In the genomic region with DNA sequence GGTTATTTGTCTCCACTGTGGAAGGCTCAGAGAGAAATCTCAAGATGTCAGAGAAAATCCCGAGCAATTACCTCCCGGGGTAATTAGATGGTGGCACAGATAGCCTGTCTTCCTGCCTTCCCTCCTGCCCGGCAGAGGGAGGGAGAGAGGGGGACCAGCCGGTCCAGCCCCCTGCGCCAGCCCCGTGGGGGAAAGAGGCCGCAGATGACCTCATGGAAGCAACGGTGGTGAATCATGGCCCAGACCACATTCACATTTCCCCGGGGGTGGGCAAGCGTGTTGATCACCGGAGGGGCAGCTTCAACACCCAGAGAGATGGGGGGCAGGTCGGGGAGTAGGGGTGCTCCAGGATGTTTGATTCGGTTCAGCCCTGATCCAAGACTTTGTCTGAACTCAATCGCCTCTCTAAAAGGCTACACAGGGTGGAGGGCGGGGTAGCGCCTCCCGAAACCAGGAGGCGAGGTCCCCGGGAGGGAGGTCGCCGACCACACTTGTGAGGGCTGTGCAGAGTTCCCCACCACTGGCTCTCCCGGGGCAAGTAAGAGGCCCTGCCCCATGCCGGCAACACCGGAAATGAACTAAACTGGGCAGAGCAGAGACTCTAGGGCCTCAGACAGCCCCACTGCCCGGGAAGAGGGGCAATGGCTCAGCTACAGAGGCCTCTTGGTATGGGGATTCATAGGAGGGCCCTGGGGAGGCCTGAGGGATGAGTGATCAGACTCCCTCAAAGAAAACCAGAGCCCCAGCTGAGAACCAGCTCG, we compare ENCODE assay signal across 9 cellular contexts.
DNase-seq lines count a peak whose midpoint lies in the region; TF ChIP-seq lines count a peak whose summit lies in the region.
"Had no signal": no experiment of that assay in that cellular context is flagged by ENCODE, and none has a peak within 500 bp of the region (broad histone marks: within the 10 kb centered on the region; RNA-seq: fewer than 3 reads in every experiment).

No MANE protein-coding gene starts in this region.

- H3K4me1 Mint-ChIP-seq in CD4-positive, alpha-beta memory T cell, result no peaks in the 10 kb centered on the region

- no peak overlapping the region for H3K4me3 Mint-ChIP-seq in CD4-positive, alpha-beta memory T cell

- H3K27me3 ChIP-seq in WERI-Rb-1 (ENCODE audit: insufficient read depth, low read depth, severe bottlenecking), result no peaks in the 10 kb centered on the region
- no peaks in the 10 kb centered on the region for H3K27me3 ChIP-seq in CD4-positive, alpha-beta memory T cell (ENCODE audit: insufficient read depth, low read length)

- H3K27ac ChIP-seq in WERI-Rb-1, result no peak overlapping the region
- no peak overlapping the region for H3K27ac ChIP-seq in CD4-positive, alpha-beta memory T cell (ENCODE audit: low read depth, low read length)
- H3K27ac ChIP-seq: 22Rv1 had no signal

- peaks cover 0 to 3% (median 0%) of the 10 kb centered on the region in 8 donors for H3K9me3 Mint-ChIP-seq in CD4-positive, alpha-beta memory T cell

- POLR2A ChIA-PET in CD4-positive, alpha-beta memory T cell (lab: Charles Lee; ENCODE audit: partially characterized antibody), result no interaction called here

- no peak overlapping the region for H3K27ac Mint-ChIP-seq in CD4-positive, alpha-beta memory T cell

- no peaks in the 10 kb centered on the region for H3K27me3 Mint-ChIP-seq in CD4-positive, alpha-beta memory T cell

- H3K4me3 ChIP-seq in WERI-Rb-1 (ENCODE audit: low read depth, low read length), result no peak overlapping the region
- no peak overlapping the region for H3K4me3 ChIP-seq in CD4-positive, alpha-beta memory T cell (ENCODE audit: low read length in 2 of 2)

- H3K36me3 Mint-ChIP-seq in CD4-positive, alpha-beta memory T cell, result no peaks in the 10 kb centered on the region

- DNase-seq in DMS 273 (lab: John Stamatoyannopoulos, UW; ENCODE audit: unreplicated experiment) (peak; percentile 76), DMS 273 treated with DMSO at 0.1 percent for 48 hours (lab: John Stamatoyannopoulos, UW) (no peak), WERI-Rb-1 (peak; percentile 45), iris pigment epithelial cell (ENCODE audit: low read depth) (peak; percentile 53), ureter (ENCODE audit: low spot score) (peak; percentile 50), cerebellum (ENCODE audit: low spot score) (no peak), posterior cingulate gyrus (no peak)
- DNase-seq in CD4-positive, alpha-beta memory T cell, result no peak

- CTCF ChIA-PET in CD4-positive, alpha-beta memory T cell (lab: Charles Lee; ENCODE audit: partially characterized antibody), result no interaction called here

- no peaks in the 10 kb centered on the region for H3K36me3 ChIP-seq in WERI-Rb-1
- H3K36me3 ChIP-seq in CD4-positive, alpha-beta memory T cell (ENCODE audit: insufficient read depth, low read length), result no peaks in the 10 kb centered on the region

- intact Hi-C loops in posterior cingulate gyrus (cut with DNase I), result no loop called here
- intact Hi-C loops in CD4-positive, alpha-beta memory T cell (cut with micrococcal nuclease), result no loop called here

- TF ChIP-seq CTCF in WERI-Rb-1 (IDR thresholded peaks at IDR 0.05; ENCODE audit: low read depth, low read length), result no peak

- H3K4me1 ChIP-seq in CD4-positive, alpha-beta memory T cell (ENCODE audit: insufficient read depth, low read length), result no peaks in the 10 kb centered on the region

- no peaks in the 10 kb centered on the region for H3K9me3 ChIP-seq in WERI-Rb-1 (ENCODE audit: severe bottlenecking)
- no peaks in the 10 kb centered on the region for H3K9me3 ChIP-seq in CD4-positive, alpha-beta memory T cell (ENCODE audit: control insufficient read depth in 1 of 2, low read length in 2 of 2)

Comparison
In these comparisons a context has a peak if more than half of its experiments do, and no peak if none do; other contexts are left out.
1. DNase-seq: peak in DMS 273 (single experiment), WERI-Rb-1 (single experiment), iris pigment epithelial cell (single experiment) and ureter (single experiment); none in DMS 273 treated with DMSO at 0.1 percent for 48 hours (single experiment), cerebellum (single experiment), posterior cingulate gyrus (0 of 10) and CD4-positive, alpha-beta memory T cell (0 of 5).